Comparison of ENCODE assay signal across 1 cellular context in genomic region chr19:2703691-2704216, GRCh38.
TF ChIP-seq lines count a peak whose summit lies in the region.

No MANE protein-coding gene starts in this region.

TF ChIP-seq in HEK293, 187 proteins besides CTCF, POLR2A, EP300 and RAD21 (continued from another document):
- TF ChIP-seq ZNF10 (tag by site-specific recombination; IDR thresholded peaks at IDR 0.05) (peak; percentile 45; the same call in 1 of the 2 replicates), ZSCAN4 (tag by site-specific recombination; IDR thresholded peaks at IDR 0.05) (no peak), KLF10 (tag by site-specific recombination; IDR thresholded peaks at IDR 0.05) (no peak), ZNF596 (tag by site-specific recombination; IDR thresholded peaks at IDR 0.05) (no peak), TRIM28 (IDR thresholded peaks at IDR 0.05; ENCODE audit: borderline replicate concordance, low read length) (no peak), PRDM1 (tag by site-specific recombination; IDR thresholded peaks at IDR 0.05) (no peak), ZNF654 (tag by site-specific recombination; IDR thresholded peaks at IDR 0.05; ENCODE audit: low read depth) (no peak), ZNF133 (tag by site-specific recombination; IDR thresholded peaks at IDR 0.05) (no peak), KLF7 (tag by site-specific recombination; IDR thresholded peaks at IDR 0.05; ENCODE audit: borderline replicate concordance) (no peak), ZNF24 (tag by site-specific recombination; IDR thresholded peaks at IDR 0.05) (no peak), ZIC2 (tag by site-specific recombination; IDR thresholded peaks at IDR 0.05) (peak; percentile 92), IKZF3 (tag by site-specific recombination; IDR thresholded peaks at IDR 0.05) (0 out of 2 replicates have a peak, but pooled peaks have one; percentile 22), PBX3 (CRISPR knock-in tag; IDR thresholded peaks at IDR 0.05) (no peak), ZFP37 (tag by site-specific recombination; IDR thresholded peaks at IDR 0.05) (no peak), MZF1 (tag by site-specific recombination; IDR thresholded peaks at IDR 0.05; ENCODE audit: borderline replicate concordance) (no peak), ZNF248 (tag by site-specific recombination; IDR thresholded peaks at IDR 0.05) (no peak), ZNF274 (IDR thresholded peaks at IDR 0.05; ENCODE audit: low read length) (no peak), ZNF274 (tag by site-specific recombination; IDR thresholded peaks at IDR 0.05; ENCODE audit: borderline replicate concordance) (no peak), GLIS1 (tag by site-specific recombination; IDR thresholded peaks at IDR 0.05) (peak; percentile 75), KLF8 (tag by site-specific recombination; IDR thresholded peaks at IDR 0.05) (no peak), ZNF585B (tag by site-specific recombination; IDR thresholded peaks at IDR 0.05) (no peak), ZNF521 (tag by site-specific recombination; IDR thresholded peaks at IDR 0.05) (no peak), ZNF692 (tag by site-specific recombination; IDR thresholded peaks at IDR 0.05) (no peak)
- TF ChIP-seq, protein P1, sequence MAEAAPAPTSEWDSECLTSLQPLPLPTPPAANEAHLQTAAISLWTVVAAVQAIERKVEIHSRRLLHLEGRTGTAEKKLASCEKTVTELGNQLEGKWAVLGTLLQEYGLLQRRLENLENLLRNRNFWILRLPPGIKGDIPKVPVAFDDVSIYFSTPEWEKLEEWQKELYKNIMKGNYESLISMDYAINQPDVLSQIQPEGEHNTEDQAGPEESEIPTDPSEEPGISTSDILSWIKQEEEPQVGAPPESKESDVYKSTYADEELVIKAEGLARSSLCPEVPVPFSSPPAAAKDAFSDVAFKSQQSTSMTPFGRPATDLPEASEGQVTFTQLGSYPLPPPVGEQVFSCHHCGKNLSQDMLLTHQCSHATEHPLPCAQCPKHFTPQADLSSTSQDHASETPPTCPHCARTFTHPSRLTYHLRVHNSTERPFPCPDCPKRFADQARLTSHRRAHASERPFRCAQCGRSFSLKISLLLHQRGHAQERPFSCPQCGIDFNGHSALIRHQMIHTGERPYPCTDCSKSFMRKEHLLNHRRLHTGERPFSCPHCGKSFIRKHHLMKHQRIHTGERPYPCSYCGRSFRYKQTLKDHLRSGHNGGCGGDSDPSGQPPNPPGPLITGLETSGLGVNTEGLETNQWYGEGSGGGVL (tag by site-specific recombination; IDR thresholded peaks at IDR 0.05), result no peak; the same call in 1 of the 2 replicates
- TF ChIP-seq, protein P2, sequence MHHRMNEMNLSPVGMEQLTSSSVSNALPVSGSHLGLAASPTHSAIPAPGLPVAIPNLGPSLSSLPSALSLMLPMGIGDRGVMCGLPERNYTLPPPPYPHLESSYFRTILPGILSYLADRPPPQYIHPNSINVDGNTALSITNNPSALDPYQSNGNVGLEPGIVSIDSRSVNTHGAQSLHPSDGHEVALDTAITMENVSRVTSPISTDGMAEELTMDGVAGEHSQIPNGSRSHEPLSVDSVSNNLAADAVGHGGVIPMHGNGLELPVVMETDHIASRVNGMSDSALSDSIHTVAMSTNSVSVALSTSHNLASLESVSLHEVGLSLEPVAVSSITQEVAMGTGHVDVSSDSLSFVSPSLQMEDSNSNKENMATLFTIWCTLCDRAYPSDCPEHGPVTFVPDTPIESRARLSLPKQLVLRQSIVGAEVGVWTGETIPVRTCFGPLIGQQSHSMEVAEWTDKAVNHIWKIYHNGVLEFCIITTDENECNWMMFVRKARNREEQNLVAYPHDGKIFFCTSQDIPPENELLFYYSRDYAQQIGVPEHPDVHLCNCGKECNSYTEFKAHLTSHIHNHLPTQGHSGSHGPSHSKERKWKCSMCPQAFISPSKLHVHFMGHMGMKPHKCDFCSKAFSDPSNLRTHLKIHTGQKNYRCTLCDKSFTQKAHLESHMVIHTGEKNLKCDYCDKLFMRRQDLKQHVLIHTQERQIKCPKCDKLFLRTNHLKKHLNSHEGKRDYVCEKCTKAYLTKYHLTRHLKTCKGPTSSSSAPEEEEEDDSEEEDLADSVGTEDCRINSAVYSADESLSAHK (tag by site-specific recombination; IDR thresholded peaks at IDR 0.05), result peak; percentile 49
- TF ChIP-seq, protein P3, sequence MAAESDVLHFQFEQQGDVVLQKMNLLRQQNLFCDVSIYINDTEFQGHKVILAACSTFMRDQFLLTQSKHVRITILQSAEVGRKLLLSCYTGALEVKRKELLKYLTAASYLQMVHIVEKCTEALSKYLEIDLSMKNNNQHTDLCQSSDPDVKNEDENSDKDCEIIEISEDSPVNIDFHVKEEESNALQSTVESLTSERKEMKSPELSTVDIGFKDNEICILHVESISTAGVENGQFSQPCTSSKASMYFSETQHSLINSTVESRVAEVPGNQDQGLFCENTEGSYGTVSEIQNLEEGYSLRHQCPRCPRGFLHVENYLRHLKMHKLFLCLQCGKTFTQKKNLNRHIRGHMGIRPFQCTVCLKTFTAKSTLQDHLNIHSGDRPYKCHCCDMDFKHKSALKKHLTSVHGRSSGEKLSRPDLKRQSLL (tag by site-specific recombination; IDR thresholded peaks at IDR 0.05), result no peak
TF ChIP-seq in HEK293: peak in this region for 5.
